In the genomic region with DNA sequence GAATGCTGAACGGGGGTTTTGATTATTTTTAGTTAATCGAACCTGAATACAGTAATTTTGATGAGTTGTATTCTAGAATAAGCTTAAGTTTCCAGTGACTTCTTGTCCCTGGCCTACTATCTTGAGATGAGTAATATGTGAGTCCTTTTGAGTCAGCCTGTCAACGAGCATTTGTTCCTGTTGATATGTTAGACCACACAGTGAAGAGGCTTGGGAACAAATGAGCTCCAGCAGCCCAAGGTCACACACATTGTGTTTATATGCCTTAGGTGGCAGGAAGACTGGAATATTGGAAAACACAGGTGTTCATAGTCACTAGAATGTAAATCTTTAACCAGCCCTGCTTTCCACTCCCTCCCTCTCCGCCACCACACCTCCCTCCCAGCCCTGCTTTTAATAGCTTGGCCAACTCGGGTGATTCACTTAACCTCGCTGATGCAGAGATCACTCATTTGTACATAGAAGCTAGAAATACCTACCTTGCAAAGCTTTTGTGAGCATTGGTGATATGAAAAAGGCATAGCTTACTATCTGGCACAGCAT, we compare ENCODE assay signal across 1 cellular context.
TF ChIP-seq lines count a peak whose summit lies in the region.

No MANE protein-coding gene starts in this region.

TF ChIP-seq in HepG2, 621 proteins besides CTCF, POLR2A, EP300 and RAD21 (continued from another document and continues in another):
- TF ChIP-seq ZBTB4 (CRISPR knock-in tag; IDR thresholded peaks at IDR 0.05; ENCODE audit: borderline replicate concordance) (peak; percentile 61; the same call in 1 of the 2 replicates), PHF21A (CRISPR knock-in tag; IDR thresholded peaks at IDR 0.05) (peak; percentile 81; the same call in 1 of the 2 replicates), TFAP4 (IDR thresholded peaks at IDR 0.05; ENCODE audit: borderline replicate concordance, low read depth) (peak; percentile 85; the same call in 1 of the 2 replicates), SKIL (CRISPR knock-in tag; IDR thresholded peaks at IDR 0.05; ENCODE audit: borderline replicate concordance) (peak; percentile 13; the same call in 1 of the 2 replicates), XRCC5 (optimal IDR thresholded peaks at IDR 0.05; ENCODE audit: low read length) (peak; percentile 49), ZNF335 (CRISPR knock-in tag; IDR thresholded peaks at IDR 0.05) (peak; percentile 66; the same call in 1 of the 2 replicates), NFATC3 (CRISPR knock-in tag; IDR thresholded peaks at IDR 0.05) (no peak), ETV5 (CRISPR knock-in tag; IDR thresholded peaks at IDR 0.05; ENCODE audit: borderline replicate concordance) (peak; percentile 84; the same call in 1 of the 2 replicates), SALL1 (CRISPR knock-in tag; IDR thresholded peaks at IDR 0.05) (peak; percentile 97), NR2F6 (IDR thresholded peaks at IDR 0.05) (no peak), NR2F6 (CRISPR knock-in tag; IDR thresholded peaks at IDR 0.05) (peak; percentile 62; the same call in 1 of the 2 replicates), PRDM10 (CRISPR knock-in tag; IDR thresholded peaks at IDR 0.05; ENCODE audit: low read depth) (peak; percentile 71), MYPOP (CRISPR knock-in tag; IDR thresholded peaks at IDR 0.05) (peak; percentile 61; the same call in 1 of the 2 replicates), SPEN (CRISPR knock-in tag; IDR thresholded peaks at IDR 0.05; ENCODE audit: low read depth) (peak; percentile 74; the same call in 1 of the 2 replicates), POGZ (CRISPR knock-in tag; IDR thresholded peaks at IDR 0.05) (peak; percentile 93), ZFP36L2 (CRISPR knock-in tag; IDR thresholded peaks at IDR 0.05) (no peak), PPARG (CRISPR knock-in tag; conservative IDR thresholded peaks at IDR 0.05) (peak; percentile 76; the same call in 1 of the 2 replicates), YEATS4 (CRISPR knock-in tag; IDR thresholded peaks at IDR 0.05; ENCODE audit: borderline replicate concordance) (peak; percentile 50; the same call in 1 of the 2 replicates), SOX13 (IDR thresholded peaks at IDR 0.05) (peak; percentile 79; the same call in 1 of the 2 replicates), SOX13 (CRISPR knock-in tag; conservative IDR thresholded peaks at IDR 0.05 in 1 of 2, IDR thresholded peaks at IDR 0.05 in 1 of 2) (peak in 1 of 2 experiments; percentile 97; a peak in 2 of 4 replicates), NFIC (IDR thresholded peaks at IDR 0.05; ENCODE audit: low read length) (peak; percentile 51; the same call in 1 of the 2 replicates), SKI (IDR thresholded peaks at IDR 0.05; ENCODE audit: partially characterized antibody) (peak; percentile 46), ERF (CRISPR knock-in tag; IDR thresholded peaks at IDR 0.05) (peak; percentile 79), JUN (CRISPR knock-in tag; IDR thresholded peaks at IDR 0.05) (peak; percentile 90), ZNF772 (CRISPR knock-in tag; IDR thresholded peaks at IDR 0.05) (peak; percentile 90; the same call in 1 of the 2 replicates), MAZ (IDR thresholded peaks at IDR 0.05; ENCODE audit: borderline replicate concordance, low read depth, low read length) (peak; percentile 83; the same call in 1 of the 2 replicates), MAZ (CRISPR knock-in tag; IDR thresholded peaks at IDR 0.05; ENCODE audit: low read depth) (peak; percentile 79), ZFP90 (CRISPR knock-in tag; IDR thresholded peaks at IDR 0.05; ENCODE audit: borderline replicate concordance) (peak; percentile 38; the same call in 1 of the 2 replicates), ZNF292 (CRISPR knock-in tag; IDR thresholded peaks at IDR 0.05; ENCODE audit: borderline replicate concordance, low read depth) (peak; percentile 90; the same call in 1 of the 2 replicates), ZNF331 (CRISPR knock-in tag; IDR thresholded peaks at IDR 0.05) (peak; percentile 83), THAP11 (CRISPR knock-in tag; IDR thresholded peaks at IDR 0.05) (peak; percentile 77)
- TF ChIP-seq, protein P1, sequence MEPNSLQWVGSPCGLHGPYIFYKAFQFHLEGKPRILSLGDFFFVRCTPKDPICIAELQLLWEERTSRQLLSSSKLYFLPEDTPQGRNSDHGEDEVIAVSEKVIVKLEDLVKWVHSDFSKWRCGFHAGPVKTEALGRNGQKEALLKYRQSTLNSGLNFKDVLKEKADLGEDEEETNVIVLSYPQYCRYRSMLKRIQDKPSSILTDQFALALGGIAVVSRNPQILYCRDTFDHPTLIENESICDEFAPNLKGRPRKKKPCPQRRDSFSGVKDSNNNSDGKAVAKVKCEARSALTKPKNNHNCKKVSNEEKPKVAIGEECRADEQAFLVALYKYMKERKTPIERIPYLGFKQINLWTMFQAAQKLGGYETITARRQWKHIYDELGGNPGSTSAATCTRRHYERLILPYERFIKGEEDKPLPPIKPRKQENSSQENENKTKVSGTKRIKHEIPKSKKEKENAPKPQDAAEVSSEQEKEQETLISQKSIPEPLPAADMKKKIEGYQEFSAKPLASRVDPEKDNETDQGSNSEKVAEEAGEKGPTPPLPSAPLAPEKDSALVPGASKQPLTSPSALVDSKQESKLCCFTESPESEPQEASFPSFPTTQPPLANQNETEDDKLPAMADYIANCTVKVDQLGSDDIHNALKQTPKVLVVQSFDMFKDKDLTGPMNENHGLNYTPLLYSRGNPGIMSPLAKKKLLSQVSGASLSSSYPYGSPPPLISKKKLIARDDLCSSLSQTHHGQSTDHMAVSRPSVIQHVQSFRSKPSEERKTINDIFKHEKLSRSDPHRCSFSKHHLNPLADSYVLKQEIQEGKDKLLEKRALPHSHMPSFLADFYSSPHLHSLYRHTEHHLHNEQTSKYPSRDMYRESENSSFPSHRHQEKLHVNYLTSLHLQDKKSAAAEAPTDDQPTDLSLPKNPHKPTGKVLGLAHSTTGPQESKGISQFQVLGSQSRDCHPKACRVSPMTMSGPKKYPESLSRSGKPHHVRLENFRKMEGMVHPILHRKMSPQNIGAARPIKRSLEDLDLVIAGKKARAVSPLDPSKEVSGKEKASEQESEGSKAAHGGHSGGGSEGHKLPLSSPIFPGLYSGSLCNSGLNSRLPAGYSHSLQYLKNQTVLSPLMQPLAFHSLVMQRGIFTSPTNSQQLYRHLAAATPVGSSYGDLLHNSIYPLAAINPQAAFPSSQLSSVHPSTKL (CRISPR knock-in tag; IDR thresholded peaks at IDR 0.05): peak; percentile 98
- TF ChIP-seq, protein P2, sequence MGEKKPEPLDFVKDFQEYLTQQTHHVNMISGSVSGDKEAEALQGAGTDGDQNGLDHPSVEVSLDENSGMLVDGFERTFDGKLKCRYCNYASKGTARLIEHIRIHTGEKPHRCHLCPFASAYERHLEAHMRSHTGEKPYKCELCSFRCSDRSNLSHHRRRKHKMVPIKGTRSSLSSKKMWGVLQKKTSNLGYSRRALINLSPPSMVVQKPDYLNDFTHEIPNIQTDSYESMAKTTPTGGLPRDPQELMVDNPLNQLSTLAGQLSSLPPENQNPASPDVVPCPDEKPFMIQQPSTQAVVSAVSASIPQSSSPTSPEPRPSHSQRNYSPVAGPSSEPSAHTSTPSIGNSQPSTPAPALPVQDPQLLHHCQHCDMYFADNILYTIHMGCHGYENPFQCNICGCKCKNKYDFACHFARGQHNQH (CRISPR knock-in tag; IDR thresholded peaks at IDR 0.05): peak; percentile 87; the same call in 1 of the 2 replicates
- TF ChIP-seq, protein P3, sequence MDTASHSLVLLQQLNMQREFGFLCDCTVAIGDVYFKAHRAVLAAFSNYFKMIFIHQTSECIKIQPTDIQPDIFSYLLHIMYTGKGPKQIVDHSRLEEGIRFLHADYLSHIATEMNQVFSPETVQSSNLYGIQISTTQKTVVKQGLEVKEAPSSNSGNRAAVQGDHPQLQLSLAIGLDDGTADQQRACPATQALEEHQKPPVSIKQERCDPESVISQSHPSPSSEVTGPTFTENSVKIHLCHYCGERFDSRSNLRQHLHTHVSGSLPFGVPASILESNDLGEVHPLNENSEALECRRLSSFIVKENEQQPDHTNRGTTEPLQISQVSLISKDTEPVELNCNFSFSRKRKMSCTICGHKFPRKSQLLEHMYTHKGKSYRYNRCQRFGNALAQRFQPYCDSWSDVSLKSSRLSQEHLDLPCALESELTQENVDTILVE (CRISPR knock-in tag; IDR thresholded peaks at IDR 0.05): peak; percentile 70; the same call in 1 of the 2 replicates
